Comparison of ENCODE assay signal across 8 cellular contexts in genomic region chr14:63864819-63865218, GRCh38. TPM values are rescaled to one million over a fixed set of nuclear protein-coding genes. Genes with fewer than 3 reads are reported as not detected.
DNase-seq lines count a peak whose midpoint lies in the region; ATAC-seq, FAIRE-seq and TF ChIP-seq lines count a peak whose summit lies in the region.
"Not testable (repeated sequence)": the region's sequence is repeated elsewhere in the genome, so short reads cannot be mapped to it uniquely, and the experiment has no call there.

No MANE protein-coding gene starts in this region.

- H3K27me3 ChIP-seq in RWPE2 (ENCODE audit: insufficient read depth, poor library complexity, severe bottlenecking); thyroid gland: not testable (repeated sequence)

- WGBS in thyroid gland, 2 donors, result 23 to 29% methylated on average over 1 of the region's 2 CpGs

- not testable (repeated sequence) for DNase-seq in GM12892 (ENCODE audit: insufficient read length); RWPE2 (ENCODE audit: low spot score); activated naive CD8-positive, alpha-beta T cell treated with anti-CD3 and anti-CD28 coated beads, Interleukin-2, amount 50 U/mL, for 24 hours; fibroblast of pulmonary artery (ENCODE audit: low read depth); natural killer cell treated with Interleukin-12 subunit alpha and Interleukin-12 subunit beta and Interleukin-15 and Interleukin-18, amount 100 ng/mL, for 72 hours (ENCODE audit: low spot score); thyroid gland

- not testable (repeated sequence) for H3K27me3 Mint-ChIP-seq in activated naive CD8-positive, alpha-beta T cell treated with anti-CD3 and anti-CD28 coated beads, Interleukin-2, amount 50 U/mL, for 24 hours; natural killer cell treated with Interleukin-12 subunit alpha and Interleukin-12 subunit beta and Interleukin-15 and Interleukin-18, amount 100 ng/mL, for 72 hours

- FAIRE-seq in GM12892 (lab: Jason Lieb, UNC), result peak; percentile 99

- intact Hi-C loops in thyroid gland (cut with DNase I), result not testable (repeated sequence)

- H3K4me3 Mint-ChIP-seq in activated naive CD8-positive, alpha-beta T cell treated with anti-CD3 and anti-CD28 coated beads, Interleukin-2, amount 50 U/mL, for 24 hours, result peak overlapping the region; percentile 73
- H3K4me3 Mint-ChIP-seq in natural killer cell treated with Interleukin-12 subunit alpha and Interleukin-12 subunit beta and Interleukin-15 and Interleukin-18, amount 100 ng/mL, for 72 hours, result peak overlapping the region; percentile 73

- H3K4me1 Mint-ChIP-seq in activated naive CD8-positive, alpha-beta T cell treated with anti-CD3 and anti-CD28 coated beads, Interleukin-2, amount 50 U/mL, for 24 hours, result peaks cover 67% of the 10 kb centered on the region
- H3K4me1 Mint-ChIP-seq in natural killer cell treated with Interleukin-12 subunit alpha and Interleukin-12 subunit beta and Interleukin-15 and Interleukin-18, amount 100 ng/mL, for 72 hours (ENCODE audit: low read depth in 2 of 2), result peaks cover 48 to 67% of the 10 kb centered on the region in 2 donors

- peak overlapping the region; percentile 95 for H3K27ac Mint-ChIP-seq in activated naive CD8-positive, alpha-beta T cell treated with anti-CD3 and anti-CD28 coated beads, Interleukin-2, amount 50 U/mL, for 24 hours
- peak overlapping the region; percentile 98 to 99 for H3K27ac Mint-ChIP-seq in natural killer cell treated with Interleukin-12 subunit alpha and Interleukin-12 subunit beta and Interleukin-15 and Interleukin-18, amount 100 ng/mL, for 72 hours

- not testable (repeated sequence) for H3K36me3 ChIP-seq in RWPE2 (ENCODE audit: low read depth); thyroid gland

- not testable (repeated sequence) for TF ChIP-seq CTCF in RWPE2 (IDR thresholded peaks at IDR 0.05; ENCODE audit: poor library complexity, severe bottlenecking); fibroblast of pulmonary artery (IDR thresholded peaks at IDR 0.05; ENCODE audit: low read length, missing control alignments); thyroid gland (IDR thresholded peaks at IDR 0.05)

- H3K27ac ChIP-seq in RWPE2 (ENCODE audit: poor library complexity, severe bottlenecking) (peak overlapping the region; percentile 59), thyroid gland (peak overlapping the region; percentile 91 to 97 (median 97))

- ATAC-seq in GM21723 (IDR thresholded peaks at IDR 0.05; ENCODE audit: unreplicated experiment) (peak; percentile 36), HG03196 (IDR thresholded peaks at IDR 0.05; ENCODE audit: unreplicated experiment) (peak; percentile 41), RWPE2 (ENCODE audit: low read depth) (peak; percentile 17)
- peak; percentile 92 for ATAC-seq in activated naive CD8-positive, alpha-beta T cell treated with anti-CD3 and anti-CD28 coated beads, Interleukin-2, amount 50 U/mL, for 24 hours
- peak; percentile 91 for ATAC-seq in natural killer cell treated with Interleukin-12 subunit alpha and Interleukin-12 subunit beta and Interleukin-15 and Interleukin-18, amount 100 ng/mL, for 72 hours

- H3K36me3 Mint-ChIP-seq in activated naive CD8-positive, alpha-beta T cell treated with anti-CD3 and anti-CD28 coated beads, Interleukin-2, amount 50 U/mL, for 24 hours (ENCODE audit: low read depth); natural killer cell treated with Interleukin-12 subunit alpha and Interleukin-12 subunit beta and Interleukin-15 and Interleukin-18, amount 100 ng/mL, for 72 hours: not testable (repeated sequence)

- H3K4me3 ChIP-seq in RWPE2 (ENCODE audit: severe bottlenecking) (peak overlapping the region; percentile 13), fibroblast of pulmonary artery (replicated peaks; ENCODE audit: low read depth, low read length) (peak overlapping the region; percentile 28)
- H3K4me3 ChIP-seq in thyroid gland (replicated peaks in 1 of 3), result not testable (repeated sequence)

- H3K9me3 Mint-ChIP-seq in activated naive CD8-positive, alpha-beta T cell treated with anti-CD3 and anti-CD28 coated beads, Interleukin-2, amount 50 U/mL, for 24 hours; natural killer cell treated with Interleukin-12 subunit alpha and Interleukin-12 subunit beta and Interleukin-15 and Interleukin-18, amount 100 ng/mL, for 72 hours: not testable (repeated sequence)

- not testable (repeated sequence) for H3K9me3 ChIP-seq in RWPE2 (ENCODE audit: severe bottlenecking); thyroid gland

- H3K4me1 ChIP-seq in RWPE2 (ENCODE audit: insufficient read depth, poor library complexity, severe bottlenecking) (peaks cover 27% of the 10 kb centered on the region), thyroid gland (peaks cover 65 to 77% of the 10 kb centered on the region in 2 donors)

- TF ChIP-seq POLR2A in GM12892 (IDR thresholded peaks at IDR 0.05; ENCODE audit: low read depth, low read length); thyroid gland (IDR thresholded peaks at IDR 0.05): not testable (repeated sequence)

RNA-seq across cellular contexts. Expression of gene SYNE2, which starts 12.0 kb away (rescaled TPM):
- 11.6 TPM for polyA plus RNA-seq in GM12892 (2012; ENCODE audit: missing spikeins)
- total RNA-seq in natural killer cell treated with Interleukin-12 subunit alpha and Interleukin-12 subunit beta and Interleukin-15 and Interleukin-18, amount 100 ng/mL, for 72 hours, result 10 to 100 TPM; 86.7 to 97.4 TPM
- total RNA-seq in thyroid gland, result 100 to 1,000 TPM; 314 to 379 (median 342) TPM

Comparison
In these comparisons a context has a peak if more than half of its experiments do, and no peak if none do; other contexts are left out.
1. ATAC-seq: peak in every context shown above with its lines; median percentile 92 in activated naive CD8-positive, alpha-beta T cell treated with anti-CD3 and anti-CD28 coated beads, Interleukin-2, amount 50 U/mL, for 24 hours; 91 in natural killer cell treated with Interleukin-12 subunit alpha and Interleukin-12 subunit beta and Interleukin-15 and Interleukin-18, amount 100 ng/mL, for 72 hours; 41 in HG03196; 36 in GM21723; 17 in RWPE2.